In the genomic region with DNA sequence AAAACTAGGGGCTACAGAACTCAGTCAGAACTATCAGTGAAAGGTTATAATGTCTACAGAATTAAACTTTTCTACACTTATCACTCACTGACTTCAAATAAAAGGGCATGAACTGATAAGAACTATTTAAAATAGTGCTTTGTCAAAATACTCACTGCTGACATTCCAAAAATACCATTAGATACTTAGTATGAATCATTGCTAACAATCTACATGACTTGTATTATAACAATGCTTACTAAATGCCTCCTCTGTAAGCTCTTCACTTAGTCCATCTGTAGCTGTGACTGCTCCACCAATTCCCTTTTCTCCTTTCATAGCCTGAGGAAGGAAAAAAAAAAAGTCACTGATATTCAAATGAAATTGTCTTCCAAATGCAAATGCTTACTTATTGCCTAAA, we compare ENCODE assay signal across 14 cellular contexts. TPM values are rescaled to one million over a fixed set of nuclear protein-coding genes. Genes with fewer than 3 reads are reported as not detected.
DNase-seq lines count a peak whose midpoint lies in the region; ATAC-seq, FAIRE-seq and TF ChIP-seq lines count a peak whose summit lies in the region.
"Had no signal": no experiment of that assay in that cellular context is flagged by ENCODE, and none has a peak within 500 bp of the region (broad histone marks: within the 10 kb centered on the region; RNA-seq: fewer than 3 reads in every experiment).

No MANE protein-coding gene starts in this region.

- in situ Hi-C loops in ACHN (cut with HindIII; ENCODE audit: low pct_ligation_motif_present, low pct_unique_long_range_greater_than_20kb, low sequenced_read_pairs): no loop called here

- intact Hi-C loops in left lung (cut with DNase I): no loop called here

- no peaks in the 10 kb centered on the region for H3K9me3 ChIP-seq in left lung
- H3K9me3 ChIP-seq: ascending aorta, BLaER1, gastrocnemius medialis had no signal

- H3K4me3 ChIP-seq in bronchial epithelial cell (ENCODE audit: low read depth, low read length) (no peak overlapping the region), left lung (no peak overlapping the region)
- H3K4me3 ChIP-seq: ascending aorta, BLaER1, gastrocnemius medialis had no signal

- H3K27ac ChIP-seq in left lung: peak overlapping the region in 1 of 2 donors; percentile 7
- H3K27ac ChIP-seq: ascending aorta, BLaER1, gastrocnemius medialis had no signal

- peak; percentile 82 for DNase-seq in ACHN
- peak; percentile 66 for DNase-seq in HT1080 (ENCODE audit: low read depth)
- DNase-seq in bronchial epithelial cell (ENCODE audit: low read depth): peak; percentile 69
- DNase-seq in left lung: no peak
- no peak for DNase-seq in OCI-M2 (lab: John Stamatoyannopoulos, UW; ENCODE audit: unreplicated experiment)
- DNase-seq in NAMALWA (ENCODE audit: low spot score): no peak
- DNase-seq in DMS153 (lab: John Stamatoyannopoulos, UW): no peak
- DNase-seq: activated CD8-positive, alpha-beta memory T cell treated with anti-CD3 and anti-CD28 coated beads, Interleukin-2, amount 10 ng/mL, durations not matched to agents 7 days and 5 days; gastrocnemius medialis; NCI-H1105 treated with DMSO at 0.1 percent for 48 hours; T1000 had no signal

- peaks cover 0 to 3% of the 10 kb centered on the region in 2 donors for H3K4me1 ChIP-seq in left lung
- H3K4me1 ChIP-seq: BLaER1, gastrocnemius medialis had no signal

- H3K27me3 ChIP-seq in bronchial epithelial cell (ENCODE audit: control insufficient read depth, insufficient read depth, low read length): no peaks in the 10 kb centered on the region
- H3K27me3 ChIP-seq in left lung: no peaks in the 10 kb centered on the region
- H3K27me3 ChIP-seq: ascending aorta, BLaER1, gastrocnemius medialis had no signal

- TF ChIP-seq CTCF in bronchial epithelial cell (IDR thresholded peaks at IDR 0.05; ENCODE audit: insufficient read depth, low read length, severe bottlenecking) (no peak), left lung (IDR thresholded peaks at IDR 0.05) (no peak)

- no peak for FAIRE-seq in bronchial epithelial cell (lab: Jason Lieb, UNC)

- peaks cover 4% of the 10 kb centered on the region for H3K36me3 ChIP-seq in bronchial epithelial cell (ENCODE audit: control insufficient read depth, insufficient read depth, low read length)
- H3K36me3 ChIP-seq in left lung: peaks cover 0 to 77% of the 10 kb centered on the region in 2 donors

- ATAC-seq in left lung: peak; percentile 88
- ATAC-seq in GM21528 (IDR thresholded peaks at IDR 0.05; ENCODE audit: low FRiP score, unreplicated experiment): no peak
- ATAC-seq: activated CD8-positive, alpha-beta memory T cell treated with anti-CD3 and anti-CD28 coated beads, Interleukin-2, amount 10 ng/mL, durations not matched to agents 7 days and 5 days; gastrocnemius medialis had no signal

RNA-seq across cellular contexts. Expression of gene NFYB, which starts 17.0 kb away (rescaled TPM):
- 12.2 and 17.2 TPM in 2 replicates for total RNA-seq in HT1080 (2014; rRNA removed; shearing (Covaris generic))
- polyA plus RNA-seq in HT1080 (2015; cell fraction: cytosol; rRNA removed): 14.1 and 17.2 TPM in 2 replicates
- 22.4 and 23.5 TPM in 2 replicates for polyA plus RNA-seq in HT1080 (2015; cell fraction: nucleus; rRNA removed)
- total RNA-seq in bronchial epithelial cell (21.1 and 27.1 TPM in 2 replicates), left lung (10 to 100 TPM; 25.0 to 29.8 TPM)

RNA-seq across cellular contexts. Expression of gene HCFC2, which starts 56.7 kb away (rescaled TPM):
- 7.2 and 9.4 TPM in 2 replicates for total RNA-seq in HT1080 (2014; rRNA removed; shearing (Covaris generic))
- polyA plus RNA-seq in HT1080 (2015; cell fraction: cytosol; rRNA removed): 5.3 and 7.2 TPM in 2 replicates
- polyA plus RNA-seq in HT1080 (2015; cell fraction: nucleus; rRNA removed): 19.0 and 19.2 TPM in 2 replicates
- total RNA-seq in bronchial epithelial cell: 7.6 and 8.7 TPM in 2 replicates
- 10 to 100 TPM; 16.7 to 18.1 TPM for total RNA-seq in left lung

Comparison
In these comparisons a context has a peak if more than half of its experiments do, and no peak if none do; other contexts are left out.
1. DNase-seq: peak in ACHN (single experiment), HT1080 (single experiment) and bronchial epithelial cell (single experiment); none in left lung (0 of 2), OCI-M2 (single experiment), NAMALWA (single experiment) and DMS153 (single experiment).